Comparison of ENCODE assay signal across 8 cellular contexts in genomic region chr17:15699413-15699924, GRCh38. TPM values are rescaled to one million over a fixed set of nuclear protein-coding genes. Genes with fewer than 3 reads are reported as not detected.
A peak's percentile ranks its signal among the peaks of the same experiment; 100 is the strongest.
DNase-seq lines count a peak whose midpoint lies in the region; ATAC-seq and TF ChIP-seq lines count a peak whose summit lies in the region.
"Not testable (repeated sequence)": the region's sequence is repeated elsewhere in the genome, so short reads cannot be mapped to it uniquely, and the experiment has no call there.

Gene ZNF286A, plus strand, starts transcription at chr17:15699752. Its CDS starts 578 bp downstream, at chr17:15700330.

- POLR2A ChIA-PET in WTC11 (lab: Charles Lee) = not testable (repeated sequence)

- H3F3A ChIP-seq in smooth muscle cell (ENCODE audit: low read depth) = not testable (repeated sequence)

- ATAC-seq in GM19025 (IDR thresholded peaks at IDR 0.05; ENCODE audit: low read depth, unreplicated experiment) = peak; percentile 93
- peak; percentile 99 for ATAC-seq in HG03280 (IDR thresholded peaks at IDR 0.05; ENCODE audit: unreplicated experiment)
- ATAC-seq in WTC11 = peak; percentile 97

- CTCF ChIA-PET in WTC11 (lab: Charles Lee) = not testable (repeated sequence)

- H3K36me3 Mint-ChIP-seq in WTC11 = peaks cover 17% of the 10 kb centered on the region

- H3K27me3 ChIP-seq in smooth muscle cell (ENCODE audit: low read depth) = not testable (repeated sequence)

- H2AFZ ChIP-seq in smooth muscle cell (ENCODE audit: low read depth) = peak within 1 kb of the TSS; percentile 97

- peak within 1 kb of the TSS; percentile 76 for H3K9ac ChIP-seq in smooth muscle cell (ENCODE audit: low read depth)

- H3K4me3 ChIP-seq in smooth muscle cell = peak within 1 kb of the TSS; percentile 59

- DNase-seq in AG09319 (ENCODE audit: extremely low read depth, low read depth) = peak; percentile 98
- peak; percentile 97 for DNase-seq in NCI-H345 (lab: John Stamatoyannopoulos, UW)
- peak; percentile 100 for DNase-seq in WTC11 (ENCODE audit: low spot score)
- DNase-seq in caudate nucleus (lab: John Stamatoyannopoulos, UW) = peak; percentile 51 to 100 (median 97)
- DNase-seq in iPS-NIHi7 (ENCODE audit: extremely low spot score) = peak; percentile 94
- peak; percentile 91 for DNase-seq in smooth muscle cell (lab: John Stamatoyannopoulos, UW; ENCODE audit: unreplicated experiment)

- not testable (repeated sequence) for H3K4me1 Mint-ChIP-seq in WTC11

- H3K27ac ChIP-seq in caudate nucleus (ENCODE audit: low read depth, low read length) = not testable (repeated sequence)
- peak within 1 kb of the TSS; percentile 58 for H3K27ac ChIP-seq in smooth muscle cell (ENCODE audit: low read depth)

- H3K27me3 Mint-ChIP-seq in WTC11 (ENCODE audit: low read depth) = not testable (repeated sequence)

- H4K20me1 ChIP-seq in smooth muscle cell (ENCODE audit: low read depth) = not testable (repeated sequence)

- H3K36me3 ChIP-seq in smooth muscle cell (ENCODE audit: low read depth) = not testable (repeated sequence)

- H3K79me2 ChIP-seq in smooth muscle cell (ENCODE audit: low read depth) = peaks cover 12% of the 10 kb centered on the region

- under 1% methylated on average over 44 of the region's 44 CpGs for WGBS in smooth muscle cell (ENCODE audit: low lambda C conversion rate)

- TF ChIP-seq CTCF in AG09319 (IDR thresholded peaks at IDR 0.05; ENCODE audit: low read depth, low read length); WTC11 (IDR thresholded peaks at IDR 0.05); smooth muscle cell (IDR thresholded peaks at IDR 0.05; ENCODE audit: borderline replicate concordance, insufficient read depth, poor library complexity, severe bottlenecking): not testable (repeated sequence)

- H3K4me2 ChIP-seq in smooth muscle cell = peak within 1 kb of the TSS; percentile 80

- H3K9me3 Mint-ChIP-seq in WTC11 = not testable (repeated sequence)

- peak within 1 kb of the TSS; percentile 65; the same call in 1 of the 2 replicates for H3K27ac Mint-ChIP-seq in WTC11

- not testable (repeated sequence) for H3K4me1 ChIP-seq in smooth muscle cell (ENCODE audit: low read depth)

- not testable (repeated sequence) for H3K9me3 ChIP-seq in smooth muscle cell (replicated peaks; ENCODE audit: low read depth)

- peak within 1 kb of the TSS; percentile 84 for H3K4me3 Mint-ChIP-seq in WTC11

TF ChIP-seq in WTC11, 78 proteins besides CTCF, POLR2A, EP300 and RAD21:
- TF ChIP-seq PRDM15 (CRISPR knock-in tag; IDR thresholded peaks at IDR 0.05) (peak; percentile 34; the same call in 1 of the 2 replicates), MAX (CRISPR knock-in tag; IDR thresholded peaks at IDR 0.05) (0 out of 2 replicates have a peak, but pooled peaks have one; percentile 50), USF2 (CRISPR knock-in tag; IDR thresholded peaks at IDR 0.05) (peak; percentile 71), ZNF121 (CRISPR knock-in tag; IDR thresholded peaks at IDR 0.05) (peak; percentile 59), USF1 (CRISPR knock-in tag; IDR thresholded peaks at IDR 0.05) (peak; percentile 60; the same call in 1 of the 2 replicates), SP1 (CRISPR knock-in tag; conservative IDR thresholded peaks at IDR 0.05) (0 out of 2 replicates have a peak, but pooled peaks have one; percentile 38)

RNA-seq across cellular contexts. Expression of gene ZNF286A, which starts in this region (rescaled TPM):
- total RNA-seq in WTC11 (2021) (61.3 to 83.6 TPM (median 66.8 TPM) in 3 replicates), smooth muscle cell (39.6 and 52.8 TPM in 2 replicates)
- 9.2 and 17.9 TPM in 2 replicates for polyA plus RNA-seq in smooth muscle cell
